1 cellular context compared by ENCODE assay signal in the genomic region with DNA sequence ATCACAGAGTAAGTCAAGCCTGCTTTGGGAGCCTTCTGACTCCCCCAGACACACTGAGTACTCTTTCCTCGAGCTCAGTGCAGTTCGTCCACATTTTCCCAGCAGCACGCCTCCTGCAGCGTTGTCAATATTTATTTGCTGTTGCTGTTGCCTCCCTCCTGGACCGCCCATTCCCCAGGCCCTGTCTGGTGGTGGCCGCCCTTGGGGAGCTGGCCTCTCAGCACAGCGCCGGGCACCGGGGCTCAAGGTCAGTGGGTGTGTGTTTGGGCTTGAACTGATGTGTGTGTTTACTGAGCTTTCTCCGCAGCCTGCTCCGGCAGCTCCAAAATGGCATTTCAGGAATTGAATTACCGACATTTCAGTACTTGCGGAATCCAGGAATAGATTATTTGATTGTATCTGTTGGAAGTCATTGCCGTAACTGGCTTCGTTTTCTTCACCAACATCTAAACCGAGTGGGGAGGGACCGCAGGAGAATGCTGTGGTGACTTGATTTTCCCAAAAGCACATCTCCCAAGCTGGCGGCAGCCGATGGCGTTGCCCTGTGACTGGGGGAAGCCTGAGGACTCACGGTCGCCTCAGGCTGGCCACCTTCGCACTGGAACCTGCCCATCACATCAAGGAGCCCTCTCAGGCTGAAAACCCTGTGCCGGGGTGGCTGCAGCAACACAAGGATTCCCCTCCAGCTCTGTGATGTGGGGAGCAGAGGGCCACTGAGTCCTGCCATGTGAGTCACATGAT.
A peak's percentile ranks its signal among the peaks of the same experiment; 100 is the strongest.
TF ChIP-seq lines count a peak whose summit lies in the region.

No MANE protein-coding gene starts in this region.

TF ChIP-seq in HepG2, 621 proteins besides CTCF, POLR2A, EP300 and RAD21 (continued from another document and continues in another):
- TF ChIP-seq, protein P1, sequence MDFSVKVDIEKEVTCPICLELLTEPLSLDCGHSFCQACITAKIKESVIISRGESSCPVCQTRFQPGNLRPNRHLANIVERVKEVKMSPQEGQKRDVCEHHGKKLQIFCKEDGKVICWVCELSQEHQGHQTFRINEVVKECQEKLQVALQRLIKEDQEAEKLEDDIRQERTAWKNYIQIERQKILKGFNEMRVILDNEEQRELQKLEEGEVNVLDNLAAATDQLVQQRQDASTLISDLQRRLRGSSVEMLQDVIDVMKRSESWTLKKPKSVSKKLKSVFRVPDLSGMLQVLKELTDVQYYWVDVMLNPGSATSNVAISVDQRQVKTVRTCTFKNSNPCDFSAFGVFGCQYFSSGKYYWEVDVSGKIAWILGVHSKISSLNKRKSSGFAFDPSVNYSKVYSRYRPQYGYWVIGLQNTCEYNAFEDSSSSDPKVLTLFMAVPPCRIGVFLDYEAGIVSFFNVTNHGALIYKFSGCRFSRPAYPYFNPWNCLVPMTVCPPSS (IDR thresholded peaks at IDR 0.05), result no peak
- TF ChIP-seq PHF21A (CRISPR knock-in tag; IDR thresholded peaks at IDR 0.05) (peak; percentile 96), ZNF772 (CRISPR knock-in tag; IDR thresholded peaks at IDR 0.05) (peak; percentile 95), ZNF83 (CRISPR knock-in tag; IDR thresholded peaks at IDR 0.05; ENCODE audit: borderline replicate concordance) (no peak), FOXK1 (CRISPR knock-in tag; IDR thresholded peaks at IDR 0.05; ENCODE audit: borderline replicate concordance, low read depth) (peak; percentile 99), FIP1L1 (IDR thresholded peaks at IDR 0.05; ENCODE audit: borderline replicate concordance, insufficient read depth, low read depth, low read length) (no peak), CSRNP2 (CRISPR knock-in tag; conservative IDR thresholded peaks at IDR 0.05; ENCODE audit: low read depth) (no peak; the same call in 1 of the 2 replicates), THAP8 (CRISPR knock-in tag; IDR thresholded peaks at IDR 0.05; ENCODE audit: borderline replicate concordance) (no peak), ZNF562 (CRISPR knock-in tag; IDR thresholded peaks at IDR 0.05; ENCODE audit: borderline replicate concordance) (no peak), KIAA2018 (CRISPR knock-in tag; IDR thresholded peaks at IDR 0.05; ENCODE audit: borderline replicate concordance) (no peak), KMT2B (CRISPR knock-in tag; IDR thresholded peaks at IDR 0.05) (peak; percentile 46; the same call in 1 of the 2 replicates), HINFP (CRISPR knock-in tag; IDR thresholded peaks at IDR 0.05; ENCODE audit: low read depth) (0 out of 2 replicates have a peak, but pooled peaks have one; percentile 33), ZNF441 (CRISPR knock-in tag; IDR thresholded peaks at IDR 0.05; ENCODE audit: borderline replicate concordance) (peak; percentile 77), HNF4G (IDR thresholded peaks at IDR 0.05; ENCODE audit: borderline replicate concordance, low read depth, low read length) (peak; percentile 43; the same call in 1 of the 2 replicates), HNF4G (CRISPR knock-in tag; IDR thresholded peaks at IDR 0.05; ENCODE audit: borderline replicate concordance, low read depth) (peak; percentile 89; the same call in 1 of the 2 replicates), ZNF580 (CRISPR knock-in tag; IDR thresholded peaks at IDR 0.05; ENCODE audit: borderline replicate concordance, low read depth) (peak; percentile 70; the same call in 1 of the 2 replicates), SIN3B (IDR thresholded peaks at IDR 0.05; ENCODE audit: low read length) (no peak), ATF7 (IDR thresholded peaks at IDR 0.05) (no peak), ATF7 (CRISPR knock-in tag; IDR thresholded peaks at IDR 0.05) (no peak), ZNF652 (CRISPR knock-in tag; IDR thresholded peaks at IDR 0.05; ENCODE audit: borderline replicate concordance, low read depth) (peak; percentile 58; the same call in 1 of the 2 replicates), NFE2 (CRISPR knock-in tag; IDR thresholded peaks at IDR 0.05) (no peak), ZNF746 (CRISPR knock-in tag; IDR thresholded peaks at IDR 0.05) (peak; percentile 94), KDM1A (CRISPR knock-in tag; IDR thresholded peaks at IDR 0.05) (0 out of 2 replicates have a peak, but pooled peaks have one; percentile 32), ZNF740 (CRISPR knock-in tag; IDR thresholded peaks at IDR 0.05) (no peak), ZNF264 (CRISPR knock-in tag; IDR thresholded peaks at IDR 0.05) (peak; percentile 88), ZNF468 (CRISPR knock-in tag; IDR thresholded peaks at IDR 0.05) (no peak), ZMAT5 (CRISPR knock-in tag; IDR thresholded peaks at IDR 0.05; ENCODE audit: borderline replicate concordance, low read depth) (no peak), SNRNP70 (IDR thresholded peaks at IDR 0.05; ENCODE audit: low read depth, low read length) (no peak), PTBP1 (IDR thresholded peaks at IDR 0.05; ENCODE audit: low read depth, low read length, poor library complexity, severe bottlenecking) (no peak), ZSCAN31 (CRISPR knock-in tag; IDR thresholded peaks at IDR 0.05; ENCODE audit: low read depth) (no peak; the same call in 1 of the 2 replicates), ZNF367 (CRISPR knock-in tag; IDR thresholded peaks at IDR 0.05; ENCODE audit: borderline replicate concordance) (no peak), ZFP36L1 (CRISPR knock-in tag; IDR thresholded peaks at IDR 0.05) (peak; percentile 85; the same call in 1 of the 2 replicates)
- TF ChIP-seq, protein P2, sequence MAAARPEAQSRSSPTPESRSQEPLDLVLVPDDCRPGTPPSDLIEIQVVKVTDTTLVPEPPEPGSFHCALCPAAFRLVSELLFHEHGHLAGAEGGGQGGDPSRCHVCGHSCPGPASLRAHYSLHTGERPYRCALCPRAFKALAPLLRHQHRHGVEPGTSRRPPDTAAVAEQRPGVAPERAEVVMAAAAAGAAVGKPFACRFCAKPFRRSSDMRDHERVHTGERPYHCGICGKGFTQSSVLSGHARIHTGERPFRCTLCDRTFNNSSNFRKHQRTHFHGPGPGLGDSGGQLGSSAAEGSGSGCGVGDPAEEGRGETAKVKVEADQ (CRISPR knock-in tag; IDR thresholded peaks at IDR 0.05; ENCODE audit: borderline replicate concordance), result no peak; the same call in 1 of the 2 replicates
- TF ChIP-seq, protein P3, sequence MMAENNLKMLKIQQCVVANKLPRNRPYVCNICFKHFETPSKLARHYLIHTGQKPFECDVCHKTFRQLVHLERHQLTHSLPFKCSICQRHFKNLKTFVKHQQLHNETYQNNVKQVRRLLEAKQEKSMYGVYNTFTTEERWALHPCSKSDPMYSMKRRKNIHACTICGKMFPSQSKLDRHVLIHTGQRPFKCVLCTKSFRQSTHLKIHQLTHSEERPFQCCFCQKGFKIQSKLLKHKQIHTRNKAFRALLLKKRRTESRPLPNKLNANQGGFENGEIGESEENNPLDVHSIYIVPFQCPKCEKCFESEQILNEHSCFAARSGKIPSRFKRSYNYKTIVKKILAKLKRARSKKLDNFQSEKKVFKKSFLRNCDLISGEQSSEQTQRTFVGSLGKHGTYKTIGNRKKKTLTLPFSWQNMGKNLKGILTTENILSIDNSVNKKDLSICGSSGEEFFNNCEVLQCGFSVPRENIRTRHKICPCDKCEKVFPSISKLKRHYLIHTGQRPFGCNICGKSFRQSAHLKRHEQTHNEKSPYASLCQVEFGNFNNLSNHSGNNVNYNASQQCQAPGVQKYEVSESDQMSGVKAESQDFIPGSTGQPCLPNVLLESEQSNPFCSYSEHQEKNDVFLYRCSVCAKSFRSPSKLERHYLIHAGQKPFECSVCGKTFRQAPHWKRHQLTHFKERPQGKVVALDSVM (CRISPR knock-in tag; IDR thresholded peaks at IDR 0.05), result peak; percentile 75
- TF ChIP-seq, protein P4, sequence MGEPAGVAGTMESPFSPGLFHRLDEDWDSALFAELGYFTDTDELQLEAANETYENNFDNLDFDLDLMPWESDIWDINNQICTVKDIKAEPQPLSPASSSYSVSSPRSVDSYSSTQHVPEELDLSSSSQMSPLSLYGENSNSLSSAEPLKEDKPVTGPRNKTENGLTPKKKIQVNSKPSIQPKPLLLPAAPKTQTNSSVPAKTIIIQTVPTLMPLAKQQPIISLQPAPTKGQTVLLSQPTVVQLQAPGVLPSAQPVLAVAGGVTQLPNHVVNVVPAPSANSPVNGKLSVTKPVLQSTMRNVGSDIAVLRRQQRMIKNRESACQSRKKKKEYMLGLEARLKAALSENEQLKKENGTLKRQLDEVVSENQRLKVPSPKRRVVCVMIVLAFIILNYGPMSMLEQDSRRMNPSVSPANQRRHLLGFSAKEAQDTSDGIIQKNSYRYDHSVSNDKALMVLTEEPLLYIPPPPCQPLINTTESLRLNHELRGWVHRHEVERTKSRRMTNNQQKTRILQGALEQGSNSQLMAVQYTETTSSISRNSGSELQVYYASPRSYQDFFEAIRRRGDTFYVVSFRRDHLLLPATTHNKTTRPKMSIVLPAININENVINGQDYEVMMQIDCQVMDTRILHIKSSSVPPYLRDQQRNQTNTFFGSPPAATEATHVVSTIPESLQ (CRISPR knock-in tag; conservative IDR thresholded peaks at IDR 0.05), result no peak
